In genomic region chr7:45865594-45866410, GRCh38 we compare ENCODE assay signal across 2 cellular contexts.
A peak's percentile ranks its signal among the peaks of the same experiment; 100 is the strongest.
TF ChIP-seq lines count a peak whose summit lies in the region.

No MANE protein-coding gene starts in this region.

TF ChIP-seq in HepG2, 621 proteins besides CTCF, POLR2A, EP300 and RAD21 (continues in another document):
- TF ChIP-seq ARID2 (CRISPR knock-in tag; IDR thresholded peaks at IDR 0.05; ENCODE audit: borderline replicate concordance): no peak
- peak; percentile 86; the same call in 1 of the 2 replicates for TF ChIP-seq ZBTB20 (CRISPR knock-in tag; IDR thresholded peaks at IDR 0.05; ENCODE audit: borderline replicate concordance, low read depth)
- TF ChIP-seq ZNF7 (CRISPR knock-in tag; IDR thresholded peaks at IDR 0.05): peak; percentile 64; the same call in 1 of the 2 replicates
- no peak for TF ChIP-seq CHD4 (IDR thresholded peaks at IDR 0.05; ENCODE audit: borderline replicate concordance, low read length)
- peak; percentile 95 for TF ChIP-seq TFE3 (CRISPR knock-in tag; IDR thresholded peaks at IDR 0.05)
- TF ChIP-seq ETV5 (CRISPR knock-in tag; IDR thresholded peaks at IDR 0.05; ENCODE audit: borderline replicate concordance): peak; percentile 54; the same call in 1 of the 2 replicates
- TF ChIP-seq, protein P1, sequence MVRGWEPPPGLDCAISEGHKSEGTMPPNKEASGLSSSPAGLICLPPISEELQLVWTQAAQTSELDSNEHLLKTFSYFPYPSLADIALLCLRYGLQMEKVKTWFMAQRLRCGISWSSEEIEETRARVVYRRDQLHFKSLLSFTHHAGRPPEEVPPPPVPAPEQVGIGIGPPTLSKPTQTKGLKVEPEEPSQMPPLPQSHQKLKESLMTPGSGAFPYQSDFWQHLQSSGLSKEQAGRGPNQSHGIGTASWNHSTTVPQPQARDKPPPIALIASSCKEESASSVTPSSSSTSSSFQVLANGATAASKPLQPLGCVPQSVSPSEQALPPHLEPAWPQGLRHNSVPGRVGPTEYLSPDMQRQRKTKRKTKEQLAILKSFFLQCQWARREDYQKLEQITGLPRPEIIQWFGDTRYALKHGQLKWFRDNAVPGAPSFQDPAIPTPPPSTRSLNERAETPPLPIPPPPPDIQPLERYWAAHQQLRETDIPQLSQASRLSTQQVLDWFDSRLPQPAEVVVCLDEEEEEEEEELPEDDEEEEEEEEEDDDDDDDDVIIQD (CRISPR knock-in tag; IDR thresholded peaks at IDR 0.05; ENCODE audit: low read depth): 0 out of 2 replicates have a peak, but pooled peaks have one; percentile 27
- no peak for TF ChIP-seq ZFP91 (CRISPR knock-in tag; IDR thresholded peaks at IDR 0.05; ENCODE audit: borderline replicate concordance)
- no peak for TF ChIP-seq ZBTB38 (CRISPR knock-in tag; IDR thresholded peaks at IDR 0.05)
- TF ChIP-seq ATF5 (CRISPR knock-in tag; IDR thresholded peaks at IDR 0.05; ENCODE audit: low read depth): no peak
- TF ChIP-seq HDAC1 (CRISPR knock-in tag; IDR thresholded peaks at IDR 0.05): peak; percentile 80
- TF ChIP-seq NFKB2 (CRISPR knock-in tag; IDR thresholded peaks at IDR 0.05; ENCODE audit: borderline replicate concordance): no peak
- TF ChIP-seq TCF12 (IDR thresholded peaks at IDR 0.05): no peak
- TF ChIP-seq TCF12 (CRISPR knock-in tag; IDR thresholded peaks at IDR 0.05): no peak
- TF ChIP-seq, protein P2, sequence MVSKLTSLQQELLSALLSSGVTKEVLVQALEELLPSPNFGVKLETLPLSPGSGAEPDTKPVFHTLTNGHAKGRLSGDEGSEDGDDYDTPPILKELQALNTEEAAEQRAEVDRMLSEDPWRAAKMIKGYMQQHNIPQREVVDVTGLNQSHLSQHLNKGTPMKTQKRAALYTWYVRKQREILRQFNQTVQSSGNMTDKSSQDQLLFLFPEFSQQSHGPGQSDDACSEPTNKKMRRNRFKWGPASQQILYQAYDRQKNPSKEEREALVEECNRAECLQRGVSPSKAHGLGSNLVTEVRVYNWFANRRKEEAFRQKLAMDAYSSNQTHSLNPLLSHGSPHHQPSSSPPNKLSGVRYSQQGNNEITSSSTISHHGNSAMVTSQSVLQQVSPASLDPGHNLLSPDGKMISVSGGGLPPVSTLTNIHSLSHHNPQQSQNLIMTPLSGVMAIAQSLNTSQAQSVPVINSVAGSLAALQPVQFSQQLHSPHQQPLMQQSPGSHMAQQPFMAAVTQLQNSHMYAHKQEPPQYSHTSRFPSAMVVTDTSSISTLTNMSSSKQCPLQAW (CRISPR knock-in tag; IDR thresholded peaks at IDR 0.05): peak; percentile 60; the same call in 1 of the 2 replicates
- TF ChIP-seq USF2 (IDR thresholded peaks at IDR 0.05; ENCODE audit: low read depth, low read length): no peak
- TF ChIP-seq USF2 (CRISPR knock-in tag; IDR thresholded peaks at IDR 0.05; ENCODE audit: borderline replicate concordance): peak; percentile 59; the same call in 1 of the 2 replicates
- TF ChIP-seq ZBTB1 (CRISPR knock-in tag; IDR thresholded peaks at IDR 0.05; ENCODE audit: borderline replicate concordance): no peak
- no peak for TF ChIP-seq MBNL3 (CRISPR knock-in tag; conservative IDR thresholded peaks at IDR 0.05)
- peak; percentile 54; the same call in 1 of the 2 replicates for TF ChIP-seq FOXK1 (CRISPR knock-in tag; IDR thresholded peaks at IDR 0.05; ENCODE audit: borderline replicate concordance, low read depth)
- no peak for TF ChIP-seq ZZZ3 (CRISPR knock-in tag; IDR thresholded peaks at IDR 0.05; ENCODE audit: borderline replicate concordance)

TF ChIP-seq in IMR-90, 13 proteins besides CTCF, POLR2A, EP300 and RAD21:
- TF ChIP-seq RCOR1 (IDR thresholded peaks at IDR 0.05; ENCODE audit: insufficient replicate concordance, low read length) (no peak), NFE2L2 (IDR thresholded peaks at IDR 0.05; ENCODE audit: low read depth, low read length) (no peak), CHD1 (IDR thresholded peaks at IDR 0.05; ENCODE audit: low read depth, low read length) (no peak), CEBPB (IDR thresholded peaks at IDR 0.05; ENCODE audit: low read depth, low read length) (no peak), RFX5 (IDR thresholded peaks at IDR 0.05; ENCODE audit: low read depth, low read length) (no peak), USF2 (IDR thresholded peaks at IDR 0.05; ENCODE audit: low read depth, low read length) (peak; percentile 58; the same call in 1 of the 2 replicates), MAFK (IDR thresholded peaks at IDR 0.05; ENCODE audit: low read depth, low read length) (no peak), SMC3 (IDR thresholded peaks at IDR 0.05; ENCODE audit: low read depth, low read length) (no peak), BHLHE40 (IDR thresholded peaks at IDR 0.05; ENCODE audit: low read depth, low read length) (peak; percentile 24; the same call in 1 of the 2 replicates), MXI1 (IDR thresholded peaks at IDR 0.05; ENCODE audit: borderline replicate concordance, low read depth, low read length) (no peak), MAZ (IDR thresholded peaks at IDR 0.05; ENCODE audit: borderline replicate concordance, low read depth, low read length) (no peak)
- TF ChIP-seq, protein P3, sequence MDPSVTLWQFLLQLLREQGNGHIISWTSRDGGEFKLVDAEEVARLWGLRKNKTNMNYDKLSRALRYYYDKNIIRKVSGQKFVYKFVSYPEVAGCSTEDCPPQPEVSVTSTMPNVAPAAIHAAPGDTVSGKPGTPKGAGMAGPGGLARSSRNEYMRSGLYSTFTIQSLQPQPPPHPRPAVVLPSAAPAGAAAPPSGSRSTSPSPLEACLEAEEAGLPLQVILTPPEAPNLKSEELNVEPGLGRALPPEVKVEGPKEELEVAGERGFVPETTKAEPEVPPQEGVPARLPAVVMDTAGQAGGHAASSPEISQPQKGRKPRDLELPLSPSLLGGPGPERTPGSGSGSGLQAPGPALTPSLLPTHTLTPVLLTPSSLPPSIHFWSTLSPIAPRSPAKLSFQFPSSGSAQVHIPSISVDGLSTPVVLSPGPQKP (IDR thresholded peaks at IDR 0.05; ENCODE audit: borderline replicate concordance, low read depth, low read length): no peak
